ENCODE assay signal across 8 cellular contexts in genomic region chr11:111734383-111735261, GRCh38. TPM values are rescaled to one million over a fixed set of nuclear protein-coding genes. Genes with fewer than 3 reads are reported as not detected.
DNase-seq lines count a peak whose midpoint lies in the region; ATAC-seq and TF ChIP-seq lines count a peak whose summit lies in the region.

No MANE protein-coding gene starts in this region.

- no peak overlapping the region for H3K4me3 ChIP-seq in HEK293 (ENCODE audit: low read depth, low read length)
- H3K4me3 ChIP-seq in ascending aorta, result peak overlapping the region; percentile 1 to 29
- H3K4me3 ChIP-seq in left lung, result peak overlapping the region in 1 of 2 donors; percentile 10
- no peak overlapping the region for H3K4me3 ChIP-seq in smooth muscle cell

- POLR2A ChIA-PET in HEK293 (lab: Yijun Ruan, JAX), result no interaction called here

- H3K27me3 ChIP-seq in ascending aorta (no peaks in the 10 kb centered on the region), left lung (no peaks in the 10 kb centered on the region), smooth muscle cell (ENCODE audit: low read depth) (no peaks in the 10 kb centered on the region)

- no peaks in the 10 kb centered on the region for H3K27me3 Mint-ChIP-seq in activated T-cell treated with anti-CD3 and anti-CD28 coated beads, Interleukin-2, amount 50 U/mL, for 4 hours (ENCODE audit: low read depth)

- H3K9me3 ChIP-seq in HEK293 (ENCODE audit: control insufficient read depth, insufficient read depth, low read depth, low read length) (no peaks in the 10 kb centered on the region), ascending aorta (no peaks in the 10 kb centered on the region), left lung (no peaks in the 10 kb centered on the region), smooth muscle cell (replicated peaks; ENCODE audit: low read depth) (no peaks in the 10 kb centered on the region)

- peaks cover 10% of the 10 kb centered on the region for H3K4me1 Mint-ChIP-seq in activated T-cell treated with anti-CD3 and anti-CD28 coated beads, Interleukin-2, amount 50 U/mL, for 4 hours (ENCODE audit: low read depth)

- WGBS in smooth muscle cell (ENCODE audit: low lambda C conversion rate), result 88% methylated on average over 13 of the region's 13 CpGs

- H3K27ac ChIP-seq in HEK293 (ENCODE audit: extremely low read depth, low read depth, low read length) (no peak overlapping the region), ascending aorta (peak overlapping the region; percentile 91 to 97), left lung (peak overlapping the region; percentile 88 to 93), smooth muscle cell (ENCODE audit: low read depth) (peak overlapping the region; percentile 95)

- H3K4me1 ChIP-seq in HEK293 (ENCODE audit: control insufficient read depth, insufficient read depth, low read length) (peaks cover 2% of the 10 kb centered on the region; the same call in 1 of the 2 replicates), ascending aorta (peaks cover 41 to 79% of the 10 kb centered on the region in 2 donors), left lung (peaks cover 42 to 53% of the 10 kb centered on the region in 2 donors), smooth muscle cell (ENCODE audit: low read depth) (peaks cover 13% of the 10 kb centered on the region)

- no peak for DNase-seq in ascending aorta (ENCODE audit: low spot score in 2 of 2)
- no peak for DNase-seq in left lung
- DNase-seq in smooth muscle cell (lab: John Stamatoyannopoulos, UW; ENCODE audit: unreplicated experiment), result no peak
- no peak for DNase-seq in activated T-cell treated with anti-CD3 and anti-CD28 coated beads, Interleukin-2, amount 50 U/mL, for 4 hours
- no peak for DNase-seq in middle frontal gyrus (ENCODE audit: extremely low spot score, low spot score)
- DNase-seq in globus pallidus (ENCODE audit: low spot score), result no peak

- intact Hi-C loops in ascending aorta (cut with DNase I) (loop anchor here (1.0 to 10.0 kb wide), 2 partner anchors 132 to 410 kb away; partner anchors contain the start of gene SIK2), left lung (cut with DNase I) (no loop called here)

- no peaks in the 10 kb centered on the region for H3K9me3 Mint-ChIP-seq in activated T-cell treated with anti-CD3 and anti-CD28 coated beads, Interleukin-2, amount 50 U/mL, for 4 hours

- H3K9ac ChIP-seq in smooth muscle cell (ENCODE audit: low read depth), result peak overlapping the region; percentile 53

- peaks cover 10% of the 10 kb centered on the region for H3K36me3 Mint-ChIP-seq in activated T-cell treated with anti-CD3 and anti-CD28 coated beads, Interleukin-2, amount 50 U/mL, for 4 hours (ENCODE audit: insufficient read depth)

- no peak overlapping the region for H2AFZ ChIP-seq in smooth muscle cell (ENCODE audit: low read depth)

- H3K36me3 ChIP-seq in HEK293 (ENCODE audit: control insufficient read depth in 2 of 2, insufficient read depth in 1 of 2, low read length in 2 of 2), result peaks cover 0 to 17% of the 10 kb centered on the region in 2 experiments; a peak in 1 of 3 replicates
- no peaks in the 10 kb centered on the region for H3K36me3 ChIP-seq in ascending aorta
- no peaks in the 10 kb centered on the region for H3K36me3 ChIP-seq in left lung
- H3K36me3 ChIP-seq in smooth muscle cell (ENCODE audit: low read depth), result no peaks in the 10 kb centered on the region

- no peak overlapping the region for H3K4me3 Mint-ChIP-seq in activated T-cell treated with anti-CD3 and anti-CD28 coated beads, Interleukin-2, amount 50 U/mL, for 4 hours

- no peak for TF ChIP-seq CTCF in HEK293 (tag by site-specific recombination; IDR thresholded peaks at IDR 0.05)
- TF ChIP-seq CTCF in ascending aorta (IDR thresholded peaks at IDR 0.05), result no peak
- TF ChIP-seq CTCF in left lung (IDR thresholded peaks at IDR 0.05), result no peak
- no peak for TF ChIP-seq CTCF in smooth muscle cell (IDR thresholded peaks at IDR 0.05; ENCODE audit: borderline replicate concordance, insufficient read depth, poor library complexity, severe bottlenecking)

- CTCF ChIA-PET in HEK293 (lab: Yijun Ruan, JAX), result interaction anchor here (0.7 to 1.2 kb wide), 4 partner anchors 31 to 130 kb away, joined by 3 read pairs; no protein-coding TSS in a partner anchor

- H3K4me2 ChIP-seq in smooth muscle cell, result no peak overlapping the region

- peaks cover 7% of the 10 kb centered on the region for H3F3A ChIP-seq in smooth muscle cell (ENCODE audit: low read depth)

- H4K20me1 ChIP-seq in smooth muscle cell (ENCODE audit: low read depth), result no peaks in the 10 kb centered on the region

- no peak for ATAC-seq in left lung
- no peak for ATAC-seq in HG02884 (IDR thresholded peaks at IDR 0.05; ENCODE audit: unreplicated experiment)
- ATAC-seq in activated T-cell treated with anti-CD3 and anti-CD28 coated beads, Interleukin-2, amount 50 U/mL, for 4 hours, result no peak

- no peaks in the 10 kb centered on the region for H3K79me2 ChIP-seq in smooth muscle cell (ENCODE audit: low read depth)

TF ChIP-seq in HEK293, 187 proteins besides CTCF, POLR2A, EP300 and RAD21 (continues in another document):
- TF ChIP-seq ZNF791 (tag by site-specific recombination; IDR thresholded peaks at IDR 0.05) (no peak), ZNF366 (tag by site-specific recombination; conservative IDR thresholded peaks at IDR 0.05) (peak; percentile 36; the same call in 1 of the 2 replicates), ZBTB20 (tag by site-specific recombination; IDR thresholded peaks at IDR 0.05) (0 out of 2 replicates have a peak, but pooled peaks have one; percentile 29), KLF16 (tag by site-specific recombination; IDR thresholded peaks at IDR 0.05) (no peak), ZNF530 (tag by site-specific recombination; IDR thresholded peaks at IDR 0.05; ENCODE audit: low read depth) (no peak), SP2 (tag by site-specific recombination; IDR thresholded peaks at IDR 0.05) (no peak)
- TF ChIP-seq, protein P1, sequence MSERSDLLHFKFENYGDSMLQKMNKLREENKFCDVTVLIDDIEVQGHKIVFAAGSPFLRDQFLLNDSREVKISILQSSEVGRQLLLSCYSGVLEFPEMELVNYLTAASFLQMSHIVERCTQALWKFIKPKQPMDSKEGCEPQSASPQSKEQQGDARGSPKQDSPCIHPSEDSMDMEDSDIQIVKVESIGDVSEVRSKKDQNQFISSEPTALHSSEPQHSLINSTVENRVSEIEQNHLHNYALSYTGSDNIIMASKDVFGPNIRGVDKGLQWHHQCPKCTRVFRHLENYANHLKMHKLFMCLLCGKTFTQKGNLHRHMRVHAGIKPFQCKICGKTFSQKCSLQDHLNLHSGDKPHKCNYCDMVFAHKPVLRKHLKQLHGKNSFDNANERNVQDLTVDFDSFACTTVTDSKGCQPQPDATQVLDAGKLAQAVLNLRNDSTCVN (tag by site-specific recombination; optimal IDR thresholded peaks at IDR 0.05), result no peak
- TF ChIP-seq, protein P2, sequence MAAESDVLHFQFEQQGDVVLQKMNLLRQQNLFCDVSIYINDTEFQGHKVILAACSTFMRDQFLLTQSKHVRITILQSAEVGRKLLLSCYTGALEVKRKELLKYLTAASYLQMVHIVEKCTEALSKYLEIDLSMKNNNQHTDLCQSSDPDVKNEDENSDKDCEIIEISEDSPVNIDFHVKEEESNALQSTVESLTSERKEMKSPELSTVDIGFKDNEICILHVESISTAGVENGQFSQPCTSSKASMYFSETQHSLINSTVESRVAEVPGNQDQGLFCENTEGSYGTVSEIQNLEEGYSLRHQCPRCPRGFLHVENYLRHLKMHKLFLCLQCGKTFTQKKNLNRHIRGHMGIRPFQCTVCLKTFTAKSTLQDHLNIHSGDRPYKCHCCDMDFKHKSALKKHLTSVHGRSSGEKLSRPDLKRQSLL (tag by site-specific recombination; IDR thresholded peaks at IDR 0.05), result peak; percentile 96
- TF ChIP-seq, protein P3, sequence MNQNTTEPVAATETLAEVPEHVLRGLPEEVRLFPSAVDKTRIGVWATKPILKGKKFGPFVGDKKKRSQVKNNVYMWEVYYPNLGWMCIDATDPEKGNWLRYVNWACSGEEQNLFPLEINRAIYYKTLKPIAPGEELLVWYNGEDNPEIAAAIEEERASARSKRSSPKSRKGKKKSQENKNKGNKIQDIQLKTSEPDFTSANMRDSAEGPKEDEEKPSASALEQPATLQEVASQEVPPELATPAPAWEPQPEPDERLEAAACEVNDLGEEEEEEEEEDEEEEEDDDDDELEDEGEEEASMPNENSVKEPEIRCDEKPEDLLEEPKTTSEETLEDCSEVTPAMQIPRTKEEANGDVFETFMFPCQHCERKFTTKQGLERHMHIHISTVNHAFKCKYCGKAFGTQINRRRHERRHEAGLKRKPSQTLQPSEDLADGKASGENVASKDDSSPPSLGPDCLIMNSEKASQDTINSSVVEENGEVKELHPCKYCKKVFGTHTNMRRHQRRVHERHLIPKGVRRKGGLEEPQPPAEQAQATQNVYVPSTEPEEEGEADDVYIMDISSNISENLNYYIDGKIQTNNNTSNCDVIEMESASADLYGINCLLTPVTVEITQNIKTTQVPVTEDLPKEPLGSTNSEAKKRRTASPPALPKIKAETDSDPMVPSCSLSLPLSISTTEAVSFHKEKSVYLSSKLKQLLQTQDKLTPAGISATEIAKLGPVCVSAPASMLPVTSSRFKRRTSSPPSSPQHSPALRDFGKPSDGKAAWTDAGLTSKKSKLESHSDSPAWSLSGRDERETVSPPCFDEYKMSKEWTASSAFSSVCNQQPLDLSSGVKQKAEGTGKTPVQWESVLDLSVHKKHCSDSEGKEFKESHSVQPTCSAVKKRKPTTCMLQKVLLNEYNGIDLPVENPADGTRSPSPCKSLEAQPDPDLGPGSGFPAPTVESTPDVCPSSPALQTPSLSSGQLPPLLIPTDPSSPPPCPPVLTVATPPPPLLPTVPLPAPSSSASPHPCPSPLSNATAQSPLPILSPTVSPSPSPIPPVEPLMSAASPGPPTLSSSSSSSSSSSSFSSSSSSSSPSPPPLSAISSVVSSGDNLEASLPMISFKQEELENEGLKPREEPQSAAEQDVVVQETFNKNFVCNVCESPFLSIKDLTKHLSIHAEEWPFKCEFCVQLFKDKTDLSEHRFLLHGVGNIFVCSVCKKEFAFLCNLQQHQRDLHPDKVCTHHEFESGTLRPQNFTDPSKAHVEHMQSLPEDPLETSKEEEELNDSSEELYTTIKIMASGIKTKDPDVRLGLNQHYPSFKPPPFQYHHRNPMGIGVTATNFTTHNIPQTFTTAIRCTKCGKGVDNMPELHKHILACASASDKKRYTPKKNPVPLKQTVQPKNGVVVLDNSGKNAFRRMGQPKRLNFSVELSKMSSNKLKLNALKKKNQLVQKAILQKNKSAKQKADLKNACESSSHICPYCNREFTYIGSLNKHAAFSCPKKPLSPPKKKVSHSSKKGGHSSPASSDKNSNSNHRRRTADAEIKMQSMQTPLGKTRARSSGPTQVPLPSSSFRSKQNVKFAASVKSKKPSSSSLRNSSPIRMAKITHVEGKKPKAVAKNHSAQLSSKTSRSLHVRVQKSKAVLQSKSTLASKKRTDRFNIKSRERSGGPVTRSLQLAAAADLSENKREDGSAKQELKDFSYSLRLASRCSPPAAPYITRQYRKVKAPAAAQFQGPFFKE (tag by site-specific recombination; IDR thresholded peaks at IDR 0.05; ENCODE audit: borderline replicate concordance), result no peak

RNA-seq across cellular contexts. Expression of gene PPP2R1B, which starts 31.6 kb away (rescaled TPM):
- total RNA-seq in ascending aorta (7.7 TPM), left lung (10 to 100 TPM; 28.1 to 28.8 TPM), smooth muscle cell (29.5 and 40.2 TPM in 2 replicates)
- 13.1 and 21.9 TPM in 2 replicates for polyA plus RNA-seq in smooth muscle cell
- total RNA-seq in activated T-cell treated with anti-CD3 and anti-CD28 coated beads, Interleukin-2, amount 50 U/mL, for 4 hours, result 10 to 100 TPM; 57.3 to 66.8 (median 59.0) TPM

Comparison
In these comparisons a context has a peak if more than half of its experiments do, and no peak if none do; other contexts are left out.
1. H3K4me3 ChIP-seq: peak in ascending aorta (2 of 2); none in HEK293 (single experiment) and smooth muscle cell (single experiment).